21 cellular contexts compared by ENCODE assay signal in the genomic region with DNA sequence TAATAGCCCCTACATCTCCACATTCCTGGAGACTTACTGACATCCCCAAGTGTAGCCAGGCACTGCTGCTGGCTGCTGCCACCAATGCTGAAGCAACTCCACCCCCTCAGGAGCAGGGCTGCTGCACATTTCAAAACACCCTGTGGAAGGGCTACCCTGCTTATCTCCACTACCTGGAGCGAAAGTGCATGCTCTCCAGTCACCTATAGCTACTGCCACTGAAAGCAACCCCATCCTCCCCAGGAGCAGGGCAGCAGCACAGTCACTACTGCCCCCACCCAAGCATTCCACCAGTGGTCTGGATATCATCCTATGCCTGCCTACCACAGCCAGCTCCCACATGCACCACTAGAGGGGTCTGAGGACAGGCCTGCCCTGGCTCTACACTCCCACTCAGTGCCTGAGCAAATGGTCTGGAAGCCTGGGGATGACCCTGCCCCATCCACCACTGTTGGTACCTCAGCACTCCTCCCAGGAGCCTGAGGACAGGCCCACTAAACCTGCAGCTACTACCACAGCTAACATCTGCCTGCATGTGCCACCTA. TPM values are rescaled to one million over a fixed set of nuclear protein-coding genes. Genes with fewer than 3 reads are reported as not detected.
DNase-seq lines count a peak whose midpoint lies in the region; ATAC-seq, FAIRE-seq and TF ChIP-seq lines count a peak whose summit lies in the region.
"Had no signal": no experiment of that assay in that cellular context is flagged by ENCODE, and none has a peak within 500 bp of the region (broad histone marks: within the 10 kb centered on the region; RNA-seq: fewer than 3 reads in every experiment).

No MANE protein-coding gene starts in this region.

- TF ChIP-seq CTCF in astrocyte (IDR thresholded peaks at IDR 0.05; ENCODE audit: insufficient read depth, low read depth, low read length) (no peak), kidney (IDR thresholded peaks at IDR 0.05; ENCODE audit: borderline replicate concordance, extremely low read depth, insufficient read depth) (no peak)

- H3K4me1 Mint-ChIP-seq in astrocyte (ENCODE audit: low read depth, unreplicated experiment), result peaks cover 4% of the 10 kb centered on the region
- peaks cover 16 to 17% of the 10 kb centered on the region in 2 donors for H3K4me1 Mint-ChIP-seq in stimulated activated naive B cell treated with anti-CD40 and anti-IgM and Interleukin-4, amounts not matched to agents 10 μg/mL and 1 μg/mL and 100 μg/mL, for 72 hours
- H3K4me1 Mint-ChIP-seq in activated naive CD8-positive, alpha-beta T cell treated with anti-CD3 and anti-CD28 coated beads, Interleukin-2, amount 50 U/mL, for 24 hours, result no peaks in the 10 kb centered on the region

- H3K4me2 ChIP-seq in astrocyte (ENCODE audit: low read length), result no peak overlapping the region

- FAIRE-seq in astrocyte (lab: Jason Lieb, UNC) (peak; percentile 13), kidney (lab: Jason Lieb, UNC) (no peak)
- FAIRE-seq: G401.6 had no signal

- intact Hi-C loops in kidney (cut with DNase I), result no loop called here

- peaks cover 16% of the 10 kb centered on the region for H3K36me3 Mint-ChIP-seq in astrocyte (ENCODE audit: low read depth, unreplicated experiment)
- peaks cover 50 to 74% of the 10 kb centered on the region in 2 donors for H3K36me3 Mint-ChIP-seq in stimulated activated naive B cell treated with anti-CD40 and anti-IgM and Interleukin-4, amounts not matched to agents 10 μg/mL and 1 μg/mL and 100 μg/mL, for 72 hours
- peaks cover 20% of the 10 kb centered on the region for H3K36me3 Mint-ChIP-seq in activated naive CD8-positive, alpha-beta T cell treated with anti-CD3 and anti-CD28 coated beads, Interleukin-2, amount 50 U/mL, for 24 hours (ENCODE audit: low read depth)

- no peaks in the 10 kb centered on the region for H3K27me3 Mint-ChIP-seq in astrocyte (ENCODE audit: low read depth, unreplicated experiment)
- no peaks in the 10 kb centered on the region for H3K27me3 Mint-ChIP-seq in stimulated activated naive B cell treated with anti-CD40 and anti-IgM and Interleukin-4, amounts not matched to agents 10 μg/mL and 1 μg/mL and 100 μg/mL, for 72 hours
- no peaks in the 10 kb centered on the region for H3K27me3 Mint-ChIP-seq in activated naive CD8-positive, alpha-beta T cell treated with anti-CD3 and anti-CD28 coated beads, Interleukin-2, amount 50 U/mL, for 24 hours
- H3K27me3 Mint-ChIP-seq: CD8-positive, alpha-beta memory T cell had no signal

- DNase-seq in ELF-1 (ENCODE audit: low read depth, low spot score) (peak; percentile 63), astrocyte (ENCODE audit: low read depth) (no peak), kidney (peak; percentile 43), SIG-M5 (lab: John Stamatoyannopoulos, UW) (no peak), pons (ENCODE audit: low spot score) (no peak)
- no peak for DNase-seq in stimulated activated naive B cell treated with anti-CD40 and anti-IgM and Interleukin-4, amounts not matched to agents 10 μg/mL and 1 μg/mL and 100 μg/mL, for 72 hours
- no peak for DNase-seq in activated naive CD8-positive, alpha-beta T cell treated with anti-CD3 and anti-CD28 coated beads, Interleukin-2, amount 50 U/mL, for 24 hours
- DNase-seq: C1 segment of cervical spinal cord; CD8-positive, alpha-beta memory T cell; DMS79 treated with DMSO at 0.1 percent for 48 hours; KBM-7; NCI-H187; NCI-H2107; NCI-H2227 treated with DMSO at 0.1 percent for 48 hours; NCI-H510A treated with DMSO at 0.1 percent for 48 hours; NCI-H774; OCI-M1; SHP77 had no signal

- H3K36me3 ChIP-seq in astrocyte (ENCODE audit: insufficient read depth, low read length) (no peaks in the 10 kb centered on the region), kidney (ENCODE audit: control insufficient read depth in 1 of 2, insufficient read depth in 2 of 2, low read length in 2 of 2) (no peaks in the 10 kb centered on the region)
- H3K36me3 ChIP-seq: HAP-1 had no signal

- H3K27ac ChIP-seq in astrocyte (ENCODE audit: low read depth, low read length), result no peak overlapping the region
- no peak overlapping the region for H3K27ac ChIP-seq in kidney (ENCODE audit: low read depth in 2 of 2, low read length in 2 of 2)

- H3K9me3 ChIP-seq in astrocyte (ENCODE audit: insufficient read depth, low read depth, low read length) (no peaks in the 10 kb centered on the region), kidney (ENCODE audit: control insufficient read depth in 1 of 2, low read length in 2 of 2) (no peaks in the 10 kb centered on the region)
- H3K9me3 ChIP-seq: HAP-1 had no signal

- H4K20me1 ChIP-seq in astrocyte (ENCODE audit: insufficient read depth, low read length), result no peaks in the 10 kb centered on the region

- no peaks in the 10 kb centered on the region for H3K79me2 ChIP-seq in astrocyte (ENCODE audit: insufficient read depth, low read length)

- ATAC-seq in stimulated activated naive B cell treated with anti-CD40 and anti-IgM and Interleukin-4, amounts not matched to agents 10 μg/mL and 1 μg/mL and 100 μg/mL, for 72 hours (replicated peaks), result no peak
- no peak for ATAC-seq in activated naive CD8-positive, alpha-beta T cell treated with anti-CD3 and anti-CD28 coated beads, Interleukin-2, amount 50 U/mL, for 24 hours
- ATAC-seq: SK-N-SH treated with all-trans-retinoic acid at 6 μM for 48 hours had no signal

- H3K27ac Mint-ChIP-seq in astrocyte (ENCODE audit: unreplicated experiment), result no peak overlapping the region
- peak overlapping the region; percentile 22 for H3K27ac Mint-ChIP-seq in stimulated activated naive B cell treated with anti-CD40 and anti-IgM and Interleukin-4, amounts not matched to agents 10 μg/mL and 1 μg/mL and 100 μg/mL, for 72 hours
- no peak overlapping the region for H3K27ac Mint-ChIP-seq in activated naive CD8-positive, alpha-beta T cell treated with anti-CD3 and anti-CD28 coated beads, Interleukin-2, amount 50 U/mL, for 24 hours

- H3K9ac ChIP-seq in astrocyte (ENCODE audit: low read length) (no peak overlapping the region), kidney (ENCODE audit: low read length in 2 of 2) (no peak overlapping the region)

- no peaks in the 10 kb centered on the region for H3K27me3 ChIP-seq in astrocyte (ENCODE audit: insufficient read depth, low read length)

- no peak overlapping the region for H2AFZ ChIP-seq in astrocyte (ENCODE audit: low read depth, low read length)

- H3K4me3 ChIP-seq in astrocyte (ENCODE audit: insufficient read depth, low read depth, low read length), result no peak overlapping the region
- H3K4me3 ChIP-seq in kidney (ENCODE audit: low read length in 2 of 2), result no peak overlapping the region
- H3K4me3 ChIP-seq: HAP-1 had no signal

- H3K9me3 Mint-ChIP-seq in astrocyte (ENCODE audit: unreplicated experiment), result peaks cover 2% of the 10 kb centered on the region
- H3K9me3 Mint-ChIP-seq in stimulated activated naive B cell treated with anti-CD40 and anti-IgM and Interleukin-4, amounts not matched to agents 10 μg/mL and 1 μg/mL and 100 μg/mL, for 72 hours, result peaks cover 3 to 5% of the 10 kb centered on the region in 2 donors
- H3K9me3 Mint-ChIP-seq in activated naive CD8-positive, alpha-beta T cell treated with anti-CD3 and anti-CD28 coated beads, Interleukin-2, amount 50 U/mL, for 24 hours, result peaks cover 9% of the 10 kb centered on the region

- no peak overlapping the region for H3K4me3 Mint-ChIP-seq in astrocyte (ENCODE audit: unreplicated experiment)
- no peak overlapping the region for H3K4me3 Mint-ChIP-seq in stimulated activated naive B cell treated with anti-CD40 and anti-IgM and Interleukin-4, amounts not matched to agents 10 μg/mL and 1 μg/mL and 100 μg/mL, for 72 hours
- H3K4me3 Mint-ChIP-seq in activated naive CD8-positive, alpha-beta T cell treated with anti-CD3 and anti-CD28 coated beads, Interleukin-2, amount 50 U/mL, for 24 hours, result no peak overlapping the region
- H3K4me3 Mint-ChIP-seq: CD8-positive, alpha-beta memory T cell had no signal

- no peaks in the 10 kb centered on the region for H3K4me1 ChIP-seq in astrocyte (ENCODE audit: insufficient read depth, low read length)
- no peaks in the 10 kb centered on the region for H3K4me1 ChIP-seq in kidney (ENCODE audit: control insufficient read depth in 1 of 2, insufficient read depth in 1 of 2, low read depth in 1 of 2, low read length in 2 of 2)
- H3K4me1 ChIP-seq: HAP-1 had no signal

RNA-seq across cellular contexts. Expression of a gene that starts 55.3 kb away (rescaled TPM):
- total RNA-seq in astrocyte (37.6 and 38.3 TPM in 2 replicates), kidney (28.0 TPM)
- polyA plus RNA-seq in kidney (ENCODE audit: insufficient read depth, low read depth, low replicate concordance), result 19.0 TPM

Comparison
In these comparisons a context has a peak if more than half of its experiments do, and no peak if none do; other contexts are left out.
1. DNase-seq: peak in ELF-1 (single experiment) and kidney (single experiment); none in astrocyte (single experiment), stimulated activated naive B cell treated with anti-CD40 and anti-IgM and Interleukin-4, amounts not matched to agents 10 μg/mL and 1 μg/mL and 100 μg/mL, for 72 hours (single experiment), SIG-M5 (single experiment), activated naive CD8-positive, alpha-beta T cell treated with anti-CD3 and anti-CD28 coated beads, Interleukin-2, amount 50 U/mL, for 24 hours (single experiment) and pons (single experiment).